Comparison of ENCODE assay signal across 8 cellular contexts in genomic region chr2:19990416-19990728, GRCh38. TPM values are rescaled to one million over a fixed set of nuclear protein-coding genes. Genes with fewer than 3 reads are reported as not detected.
DNase-seq lines count a peak whose midpoint lies in the region; ATAC-seq and TF ChIP-seq lines count a peak whose summit lies in the region.

No MANE protein-coding gene starts in this region.

- H3K9me3 ChIP-seq in CD4-positive, alpha-beta T cell (ENCODE audit: control insufficient read depth, low read length), result no peaks in the 10 kb centered on the region
- H3K9me3 ChIP-seq in PC-9 (ENCODE audit: insufficient read depth, low read depth), result no peaks in the 10 kb centered on the region
- H3K9me3 ChIP-seq in neutrophil, result no peaks in the 10 kb centered on the region

- ATAC-seq in CD4-positive, alpha-beta T cell (ENCODE audit: poor library complexity), result no peak
- ATAC-seq in HG03039 (IDR thresholded peaks at IDR 0.05; ENCODE audit: unreplicated experiment) (no peak), GM19452 (IDR thresholded peaks at IDR 0.05; ENCODE audit: unreplicated experiment) (no peak)

- CTCF ChIA-PET in CD4-positive, alpha-beta T cell (lab: Charles Lee), result no interaction called here
- CTCF ChIA-PET in PC-9 (lab: Charles Lee), result no interaction called here

- peaks cover 11% of the 10 kb centered on the region for H3K27me3 ChIP-seq in CD4-positive, alpha-beta T cell (ENCODE audit: control insufficient read depth, insufficient read depth, low read length)
- no peaks in the 10 kb centered on the region for H3K27me3 ChIP-seq in PC-9 (ENCODE audit: insufficient read depth, low read depth)
- peaks cover 55% of the 10 kb centered on the region for H3K27me3 ChIP-seq in neutrophil

- H3K4me3 ChIP-seq in PC-9 (peak overlapping the region; percentile 85), epithelial cell of proximal tubule (ENCODE audit: low read depth, low read length) (peak overlapping the region; percentile 89), neutrophil (ENCODE audit: low read depth in 1 of 2, low read length in 1 of 2) (peak overlapping the region; percentile 75 to 87)

- POLR2A ChIA-PET in CD4-positive, alpha-beta T cell (lab: Charles Lee), result interaction anchor here (1.0 to 1.5 kb wide), 4 partner anchors 61 to 1430 kb away, joined by 5 to 15 read pairs (median 6); partner anchors contain the start of genes LAPTM4A, RDH14 and TTC32
- POLR2A ChIA-PET in PC-9 (lab: Charles Lee; ENCODE audit: unreplicated experiment), result interaction anchor here (0.6 kb wide), 1 partner anchor 171 kb away, joined by 3 read pairs; no protein-coding TSS in a partner anchor

- 0 out of 2 replicates have a peak, but pooled peaks cover 4% of the 10 kb centered on the region for H3F3A ChIP-seq in PC-9 (ENCODE audit: insufficient read depth, low read depth)

- H3K79me2 ChIP-seq in PC-9 (ENCODE audit: low read depth), result no peaks in the 10 kb centered on the region; the same call in 1 of the 2 replicates

- no peaks in the 10 kb centered on the region for H3K9me3 Mint-ChIP-seq in CD4-positive, alpha-beta T cell

- H2AFZ ChIP-seq in PC-9, result peak overlapping the region; percentile 96

- peaks cover 19% of the 10 kb centered on the region for H3K4me1 ChIP-seq in PC-9 (replicated peaks; ENCODE audit: insufficient read depth)
- H3K4me1 ChIP-seq in neutrophil (ENCODE audit: control insufficient read depth in 1 of 2, insufficient read depth in 1 of 2, low read depth in 1 of 2, low read length in 1 of 2), result peaks cover 14% of the 10 kb centered on the region in 2 experiments

- no peaks in the 10 kb centered on the region for H3K36me3 ChIP-seq in PC-9 (ENCODE audit: low read depth)
- no peaks in the 10 kb centered on the region for H3K36me3 ChIP-seq in neutrophil

- H3K27ac Mint-ChIP-seq in CD4-positive, alpha-beta T cell, result peak overlapping the region; percentile 82

- H4K20me1 ChIP-seq in PC-9 (ENCODE audit: insufficient read depth), result no peaks in the 10 kb centered on the region

- peak overlapping the region; percentile 89 for H3K4me2 ChIP-seq in PC-9

- H3K4me1 Mint-ChIP-seq in CD4-positive, alpha-beta T cell (ENCODE audit: low read depth), result peaks cover 20% of the 10 kb centered on the region

- H3K4me3 Mint-ChIP-seq in CD4-positive, alpha-beta T cell, result peak overlapping the region; percentile 93

- intact Hi-C loops in CD4-positive, alpha-beta T cell (cut with DNase I, micrococcal nuclease), result no loop called here
- intact Hi-C loops in PC-9 (cut with micrococcal nuclease; ENCODE audit: unreplicated experiment) (no loop called here), posterior vena cava (cut with DNase I) (no loop called here)

- no peak for DNase-seq in CD4-positive, alpha-beta T cell
- DNase-seq in PC-9 (no peak), epithelial cell of proximal tubule (ENCODE audit: low read depth) (no peak), GDM1 (lab: John Stamatoyannopoulos, UW) (no peak), posterior vena cava (ENCODE audit: low spot score) (no peak)

- H3K36me3 Mint-ChIP-seq in CD4-positive, alpha-beta T cell (ENCODE audit: low read depth), result no peaks in the 10 kb centered on the region

- no peak for TF ChIP-seq CTCF in CD4-positive, alpha-beta T cell (IDR thresholded peaks at IDR 0.05)
- no peak for TF ChIP-seq CTCF in PC-9 (conservative IDR thresholded peaks at IDR 0.05)
- no peak for TF ChIP-seq CTCF in epithelial cell of proximal tubule (conservative IDR thresholded peaks at IDR 0.05; ENCODE audit: low read depth, low read length)
- no peak for TF ChIP-seq CTCF in neutrophil (IDR thresholded peaks at IDR 0.05)

- peaks cover 23% of the 10 kb centered on the region for H3K27me3 Mint-ChIP-seq in CD4-positive, alpha-beta T cell

- no peaks in the 10 kb centered on the region for H3K9me2 ChIP-seq in PC-9 (ENCODE audit: insufficient read depth)

- BruUV-seq in PC-9 (replicated peaks; lab: Mats Ljungman, UMichigan), result TSS peak; percentile 85

- H3K27ac ChIP-seq in CD4-positive, alpha-beta T cell (ENCODE audit: low read depth, low read length), result peak overlapping the region; percentile 65
- H3K27ac ChIP-seq in PC-9 (no peak overlapping the region), neutrophil (peak overlapping the region; percentile 50)

RNA-seq across cellular contexts. Expression of gene WDR35, which starts 0.5 kb away (rescaled TPM):
- total RNA-seq in CD4-positive, alpha-beta T cell, result 1 to 10 TPM; 2.8 to 3.2 TPM
- total RNA-seq in PC-9 (2021) (7.4 and 8.2 TPM in 2 replicates), epithelial cell of proximal tubule (5.2 and 11.3 TPM in 2 replicates), posterior vena cava (10 to 100 TPM in 1 of 2 donors, 1 to 10 TPM in 1; 9.6 to 10.7 TPM)

RNA-seq across cellular contexts. Expression of gene MATN3, which starts 22.1 kb away (rescaled TPM):
- not detected for total RNA-seq in CD4-positive, alpha-beta T cell
- total RNA-seq in PC-9 (2021) (1.0 and 1.9 TPM in 2 replicates), epithelial cell of proximal tubule (9.7 and 9.8 TPM in 2 replicates), posterior vena cava (1 to 10 TPM; 1.2 to 2.3 TPM)
